ENCODE assay signal across 8 cellular contexts in the genomic region with DNA sequence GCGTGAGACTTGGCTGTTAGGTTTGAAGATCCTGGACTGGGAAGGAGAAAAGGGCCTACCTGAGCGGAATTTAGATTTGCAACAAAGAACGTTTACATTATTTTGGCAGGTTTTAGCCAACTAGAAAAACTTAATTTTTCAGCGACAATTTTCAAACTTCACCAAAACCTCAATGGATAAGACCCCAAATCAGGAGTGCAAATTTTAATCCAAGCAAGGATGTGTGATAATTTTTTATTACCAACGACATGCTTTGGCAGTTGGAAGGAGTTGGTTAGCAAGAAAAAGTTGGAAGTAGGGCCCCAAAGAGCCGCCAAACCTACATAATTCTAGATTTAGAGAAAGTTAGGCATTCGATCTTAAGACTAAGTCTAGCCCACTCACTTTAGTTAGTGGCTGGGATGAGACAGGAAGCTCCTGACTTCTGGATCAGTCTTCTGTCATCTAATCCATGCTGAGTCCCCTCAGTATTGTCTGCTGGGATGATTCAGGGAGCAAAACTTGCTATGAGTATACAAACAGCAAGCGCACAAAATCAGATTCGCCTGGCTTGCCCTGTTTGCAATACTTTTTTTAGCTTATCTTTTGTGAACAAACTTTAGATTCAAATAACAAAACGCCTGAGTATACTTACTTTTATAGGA. TPM values are rescaled to one million over a fixed set of nuclear protein-coding genes. Genes with fewer than 3 reads are reported as not detected.
DNase-seq lines count a peak whose midpoint lies in the region; TF ChIP-seq lines count a peak whose summit lies in the region.

No MANE protein-coding gene starts in this region.

- intact Hi-C loops in ovary (cut with DNase I), result no loop called here

- TF ChIP-seq POLR2A in ovary (IDR thresholded peaks at IDR 0.05), result no peak

- H3K27me3 ChIP-seq in ovary, result no peaks in the 10 kb centered on the region

- 54 to 59% (median 58%) methylated on average over 10 of the region's 10 CpGs for WGBS in ovary, 3 donors

- H3K36me3 ChIP-seq in ES-I3 (ENCODE audit: insufficient read depth, low read length) (no peaks in the 10 kb centered on the region), ovary (no peaks in the 10 kb centered on the region)

- H3K4me3 ChIP-seq in epithelial cell of esophagus (ENCODE audit: low read length) (peak overlapping the region; percentile 38), ovary (peak overlapping the region; percentile 61)

- H3K9me3 ChIP-seq in ES-I3 (ENCODE audit: control insufficient read depth, insufficient read depth, low read length) (no peaks in the 10 kb centered on the region), ovary (no peaks in the 10 kb centered on the region)

- TF ChIP-seq CTCF in epithelial cell of esophagus (IDR thresholded peaks at IDR 0.05; ENCODE audit: insufficient read depth, low read depth, low read length, missing control alignments), result no peak
- TF ChIP-seq CTCF in ovary (IDR thresholded peaks at IDR 0.05), result no peak

- peak overlapping the region; percentile 91 for H3K9ac ChIP-seq in ES-I3 (ENCODE audit: low read depth, low read length)

- peak overlapping the region; percentile 97 to 99 for H3K27ac ChIP-seq in ovary

- no peak for TF ChIP-seq EP300 in ovary (IDR thresholded peaks at IDR 0.05)

- H3K4me1 ChIP-seq in ES-I3 (ENCODE audit: insufficient read depth, low read length) (peaks cover 16% of the 10 kb centered on the region), ovary (ENCODE audit: insufficient read depth) (peaks cover 6% of the 10 kb centered on the region)

- peak; percentile 44 for DNase-seq in OCI-M2 (lab: John Stamatoyannopoulos, UW; ENCODE audit: unreplicated experiment)
- peak; percentile 72 for DNase-seq in epithelial cell of esophagus (ENCODE audit: low read depth)
- DNase-seq in ovary, result no peak
- DNase-seq in NCI-H1048 (lab: John Stamatoyannopoulos, UW), result no peak
- DNase-seq in DMS114 treated with DMSO at 0.1 percent for 48 hours (lab: John Stamatoyannopoulos, UW; ENCODE audit: unreplicated experiment), result no peak
- DNase-seq in GM19240 (ENCODE audit: insufficient read length, low spot score), result no peak
- DNase-seq in iPS-NIHi11 (ENCODE audit: low spot score), result no peak

RNA-seq across cellular contexts. Expression of a gene that starts 0.8 kb away (rescaled TPM):
- 100 to 1,000 TPM in 5 of 7 donors, 10 to 100 TPM in 2; 56.9 to 175 (median 126) TPM for total RNA-seq in ovary
- polyA plus RNA-seq in ovary, result 100 to 1,000 TPM in 1 of 2 donors, 10 to 100 TPM in 1; 40.0 to 144 TPM

Comparison
In these comparisons a context has a peak if more than half of its experiments do, and no peak if none do; other contexts are left out.
1. DNase-seq: peak in OCI-M2 (single experiment) and epithelial cell of esophagus (single experiment); none in ovary (0 of 5), NCI-H1048 (single experiment), DMS114 treated with DMSO at 0.1 percent for 48 hours (single experiment), GM19240 (single experiment) and iPS-NIHi11 (single experiment).